ENCODE assay signal across 15 cellular contexts in the genomic region with DNA sequence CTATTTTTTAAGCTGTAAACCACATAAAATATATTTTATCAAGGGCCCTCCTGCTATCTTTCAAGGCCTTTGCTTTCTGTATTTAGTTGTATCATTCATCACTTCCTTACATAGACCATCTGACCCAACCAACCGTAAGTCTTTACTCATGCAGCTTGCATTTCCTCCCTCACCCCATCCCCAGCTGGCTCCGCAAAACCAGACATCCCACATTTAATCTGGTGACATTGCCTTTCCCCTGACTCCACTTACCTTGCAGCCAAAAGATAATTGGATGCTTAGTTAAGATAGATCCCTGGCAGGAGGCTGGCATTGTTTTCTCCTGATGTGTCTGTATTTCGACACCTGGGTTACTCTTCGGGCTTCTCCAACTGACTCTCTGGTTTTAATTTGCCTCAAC.
"Had no signal": no experiment of that assay in that cellular context is flagged by ENCODE, and none has a peak within 500 bp of the region (broad histone marks: within the 10 kb centered on the region; RNA-seq: fewer than 3 reads in every experiment).

No MANE protein-coding gene starts in this region.

- H3K27ac ChIP-seq: breast epithelium, gastroesophageal sphincter had no signal

- H3K4me1 Mint-ChIP-seq: activated B cell treated with CpG ODN at 0.5 μM for 24 hours; activated CD4-positive, alpha-beta T cell treated with anti-CD3 and anti-CD28 coated beads, Interleukin-2, amount 10 ng/mL, durations not matched to agents 7 days and 5 days; nephron; T-helper 17 cell had no signal

- DNase-seq: activated B cell treated with CpG ODN at 0.5 μM for 24 hours; activated CD4-positive, alpha-beta T cell treated with anti-CD3 and anti-CD28 coated beads, Interleukin-2, amount 10 ng/mL, durations not matched to agents 7 days and 5 days; activated effector memory CD4-positive, alpha-beta T cell treated with Interleukin-2 at 50 U/mL for 16 hours; activated T-cell treated with anti-CD3 and anti-CD28 coated beads, Interleukin-2, amount 50 U/mL, for 24 hours; left ventricle myocardium superior; mesenchymal stem cell; stimulated activated naive CD4-positive, alpha-beta T cell treated with Interleukin-2 at 50 U/mL for 16 hours; T-helper 17 cell; trophoblast cell had no signal

- H3K27ac Mint-ChIP-seq: activated B cell treated with CpG ODN at 0.5 μM for 24 hours; activated CD4-positive, alpha-beta T cell treated with anti-CD3 and anti-CD28 coated beads, Interleukin-2, amount 10 ng/mL, durations not matched to agents 7 days and 5 days; activated naive CD4-positive, alpha-beta T cell treated with anti-CD3 and anti-CD28 coated beads, Interleukin-2, amount 50 U/mL, for 72 hours; activated T-cell treated with anti-CD3 and anti-CD28 coated beads, Interleukin-2, amount 50 U/mL, for 24 hours; nephron had no signal

- H3K36me3 Mint-ChIP-seq: activated naive CD4-positive, alpha-beta T cell treated with anti-CD3 and anti-CD28 coated beads, Interleukin-2, amount 50 U/mL, for 72 hours had no signal

- ATAC-seq: activated naive CD4-positive, alpha-beta T cell treated with anti-CD3 and anti-CD28 coated beads, Interleukin-2, amount 50 U/mL, for 72 hours; esophagus mucosa; gastroesophageal sphincter; left ventricle myocardium superior; sciatic nerve; T-helper 17 cell had no signal

- H3K4me3 Mint-ChIP-seq: activated B cell treated with CpG ODN at 0.5 μM for 24 hours; activated CD4-positive, alpha-beta T cell treated with anti-CD3 and anti-CD28 coated beads, Interleukin-2, amount 10 ng/mL, durations not matched to agents 7 days and 5 days; activated T-cell treated with anti-CD3 and anti-CD28 coated beads, Interleukin-2, amount 50 U/mL, for 24 hours; nephron; T-helper 17 cell had no signal

- H3K36me3 ChIP-seq: breast epithelium, gastroesophageal sphincter had no signal

- H3K4me3 ChIP-seq: breast epithelium, gastroesophageal sphincter had no signal

- H3K4me1 ChIP-seq: breast epithelium, gastroesophageal sphincter had no signal

- H3K9me3 Mint-ChIP-seq: activated B cell treated with CpG ODN at 0.5 μM for 24 hours; activated CD4-positive, alpha-beta T cell treated with anti-CD3 and anti-CD28 coated beads, Interleukin-2, amount 10 ng/mL, durations not matched to agents 7 days and 5 days; activated naive CD4-positive, alpha-beta T cell treated with anti-CD3 and anti-CD28 coated beads, Interleukin-2, amount 50 U/mL, for 72 hours; activated T-cell treated with anti-CD3 and anti-CD28 coated beads, Interleukin-2, amount 50 U/mL, for 24 hours had no signal

- H3K27me3 ChIP-seq: breast epithelium, gastroesophageal sphincter had no signal
